9 cellular contexts compared by ENCODE assay signal in genomic region chr1:169546087-169546995, GRCh38. TPM values are rescaled to one million over a fixed set of nuclear protein-coding genes. Genes with fewer than 3 reads are reported as not detected.
DNase-seq lines count a peak whose midpoint lies in the region; ATAC-seq and TF ChIP-seq lines count a peak whose summit lies in the region.
"Had no signal": no experiment of that assay in that cellular context is flagged by ENCODE, and none has a peak within 500 bp of the region (broad histone marks: within the 10 kb centered on the region; RNA-seq: fewer than 3 reads in every experiment).

No MANE protein-coding gene starts in this region.

- WGBS in IMR-90 (ENCODE audit: extremely low coverage in 2 of 2, insufficient read length in 1 of 2), 2 experiments: 0% methylated on average over 1 of the region's 15 CpGs; no CpG with 5 or more reads in 1 of the 2 experiments
- no CpG with 5 or more reads among the region's 15 CpGs for WGBS in trophoblast cell (ENCODE audit: extremely low coverage, insufficient coverage, insufficient read length)

- no peak overlapping the region for H3K27ac Mint-ChIP-seq in activated naive CD4-positive, alpha-beta T cell treated with anti-CD3 and anti-CD28 coated beads, Interleukin-2, amount 10 ng/mL, durations not matched to agents 7 days and 5 days
- no peak overlapping the region for H3K27ac Mint-ChIP-seq in glutamatergic neuron (ENCODE audit: unreplicated experiment)
- H3K27ac Mint-ChIP-seq: IgD-negative memory B cell had no signal

- no peaks in the 10 kb centered on the region for H3F3A ChIP-seq in PC-3 (ENCODE audit: low read length, unreplicated experiment)

- intact Hi-C loops in IMR-90 (cut with micrococcal nuclease): loop anchor here (1.0 to 5.0 kb wide), 4 partner anchors 61 to 943 kb away; partner anchors contain the start of genes BLZF1, NME7 and SLC19A2
- intact Hi-C loops in PC-3 (cut with micrococcal nuclease): loop anchor here (1.0 to 5.0 kb wide), 5 partner anchors 29 to 436 kb away; partner anchors contain the start of genes BLZF1, NME7 and SLC19A2

- H4K8ac ChIP-seq in IMR-90 (ENCODE audit: low read depth in 2 of 2, low read length in 2 of 2): no peak overlapping the region
- no peak overlapping the region for H4K8ac ChIP-seq in trophoblast cell (ENCODE audit: low read depth, low read length)

- H2BK5ac ChIP-seq in IMR-90 (ENCODE audit: low read depth, low read length, poor library complexity, severe bottlenecking): no peak overlapping the region
- no peak overlapping the region for H2BK5ac ChIP-seq in trophoblast cell (ENCODE audit: low read depth, low read length, poor library complexity)

- H3K4me1 Mint-ChIP-seq in activated naive CD4-positive, alpha-beta T cell treated with anti-CD3 and anti-CD28 coated beads, Interleukin-2, amount 10 ng/mL, durations not matched to agents 7 days and 5 days: no peaks in the 10 kb centered on the region
- no peaks in the 10 kb centered on the region for H3K4me1 Mint-ChIP-seq in glutamatergic neuron (ENCODE audit: low read depth, unreplicated experiment)

- peak; percentile 79 for TF ChIP-seq RAD21 in IMR-90 (IDR thresholded peaks at IDR 0.05; ENCODE audit: low read length)

- ATAC-seq in GM18909 (IDR thresholded peaks at IDR 0.05; ENCODE audit: poor library complexity, unreplicated experiment): peak; percentile 69
- ATAC-seq in IMR-90 (ENCODE audit: low read depth): peak; percentile 96
- peak; percentile 79 for ATAC-seq in PC-3
- no peak for ATAC-seq in GM19452 (IDR thresholded peaks at IDR 0.05; ENCODE audit: unreplicated experiment)

- H3K36me3 Mint-ChIP-seq in activated naive CD4-positive, alpha-beta T cell treated with anti-CD3 and anti-CD28 coated beads, Interleukin-2, amount 10 ng/mL, durations not matched to agents 7 days and 5 days: peaks cover 6% of the 10 kb centered on the region
- no peaks in the 10 kb centered on the region for H3K36me3 Mint-ChIP-seq in glutamatergic neuron (ENCODE audit: unreplicated experiment)
- H3K36me3 Mint-ChIP-seq: IgD-negative memory B cell had no signal

- H4K5ac ChIP-seq in IMR-90 (ENCODE audit: low read depth, low read length): no peak overlapping the region

- CTCF ChIA-PET in IMR-90 (lab: Yijun Ruan, JAX): interaction anchor here (0.6 to 1.8 kb wide), 15 partner anchors 12 to 1425 kb away, joined by 3 to 9 read pairs (median 4); no protein-coding TSS in a partner anchor
- CTCF ChIA-PET in PC-3 (lab: Charles Lee): interaction anchor here (0.5 to 0.6 kb wide), 5 partner anchors 32 to 80 kb away, joined by 3 to 9 read pairs (median 4); partner anchors contain the start of gene SLC19A2
- CTCF ChIA-PET in activated naive CD4-positive, alpha-beta T cell treated with anti-CD3 and anti-CD28 coated beads, Interleukin-2, amount 10 ng/mL, durations not matched to agents 7 days and 5 days (lab: Charles Lee): interaction anchor here (0.6 to 3.6 kb wide), 29 partner anchors 9 to 1203 kb away, joined by 3 to 24 read pairs (median 4); partner anchors contain the start of genes BLZF1, CCDC181 and NME7

- TF ChIP-seq POLR2A in IMR-90 (IDR thresholded peaks at IDR 0.05; ENCODE audit: low read depth, low read length): no peak

- peak in 8 of 14 donors; percentile 1 to 33 (median 10) for DNase-seq in C1 segment of cervical spinal cord (lab: John Stamatoyannopoulos, UW)
- DNase-seq in IMR-90: peak; percentile 79
- peak; percentile 90 for DNase-seq in PC-3
- DNase-seq in activated naive CD4-positive, alpha-beta T cell treated with anti-CD3 and anti-CD28 coated beads, Interleukin-2, amount 10 ng/mL, durations not matched to agents 7 days and 5 days: peak; percentile 68
- DNase-seq in glutamatergic neuron: peak; percentile 33
- peak; percentile 43 to 89 for DNase-seq in trophoblast cell

- H4K20me1 ChIP-seq in IMR-90 (ENCODE audit: insufficient read depth, low read length): no peaks in the 10 kb centered on the region
- no peaks in the 10 kb centered on the region for H4K20me1 ChIP-seq in PC-3 (ENCODE audit: low read length)

- TF ChIP-seq CTCF in IMR-90 (conservative IDR thresholded peaks at IDR 0.05; ENCODE audit: low read depth, low read length) (peak; percentile 82), PC-3 (conservative IDR thresholded peaks at IDR 0.05; ENCODE audit: low read depth, low read length) (peak; percentile 94), glutamatergic neuron (IDR thresholded peaks at IDR 0.05; ENCODE audit: partially characterized antibody, unreplicated experiment) (peak; percentile 74)

- H4K91ac ChIP-seq in IMR-90 (ENCODE audit: insufficient read depth, low read depth, low read length): no peak overlapping the region
- no peak overlapping the region for H4K91ac ChIP-seq in trophoblast cell (ENCODE audit: low read depth, low read length)

- no peak overlapping the region for H2AFZ ChIP-seq in IMR-90 (replicated peaks; ENCODE audit: low read length, poor library complexity)
- H2AFZ ChIP-seq in PC-3 (ENCODE audit: low read length): no peak overlapping the region
- no peak overlapping the region for H2AFZ ChIP-seq in trophoblast cell (ENCODE audit: insufficient read depth, low read length, poor library complexity)

- H3K4me1 ChIP-seq in IMR-90 (ENCODE audit: control insufficient read depth, insufficient read depth, low read length): no peaks in the 10 kb centered on the region
- H3K4me1 ChIP-seq in PC-3 (ENCODE audit: insufficient read depth, low read length): no peaks in the 10 kb centered on the region
- no peaks in the 10 kb centered on the region for H3K4me1 ChIP-seq in trophoblast cell (ENCODE audit: control insufficient read depth in 1 of 2, insufficient read depth in 2 of 2, low read length in 2 of 2)

- no peak overlapping the region for H3K27ac ChIP-seq in IMR-90 (ENCODE audit: insufficient read depth, low read length)
- H3K27ac ChIP-seq in PC-3 (ENCODE audit: low read length): no peak overlapping the region
- H3K27ac ChIP-seq in trophoblast cell (ENCODE audit: low read depth, low read length): no peak overlapping the region

- H3K27me3 ChIP-seq in IMR-90 (ENCODE audit: control insufficient read depth, insufficient read depth, low read length): peaks cover 12% of the 10 kb centered on the region; the same call in 1 of the 2 replicates
- no peaks in the 10 kb centered on the region for H3K27me3 ChIP-seq in PC-3 (ENCODE audit: low read length)
- H3K27me3 ChIP-seq in trophoblast cell (ENCODE audit: insufficient read depth, low read length): no peaks in the 10 kb centered on the region

- H3K27me3 Mint-ChIP-seq in activated naive CD4-positive, alpha-beta T cell treated with anti-CD3 and anti-CD28 coated beads, Interleukin-2, amount 10 ng/mL, durations not matched to agents 7 days and 5 days: no peaks in the 10 kb centered on the region
- no peaks in the 10 kb centered on the region for H3K27me3 Mint-ChIP-seq in glutamatergic neuron (ENCODE audit: unreplicated experiment)

- H2BK12ac ChIP-seq in trophoblast cell (ENCODE audit: low read length): no peak overlapping the region

- H2BK120ac ChIP-seq in IMR-90 (ENCODE audit: low read depth, low read length): no peak overlapping the region
- no peak overlapping the region for H2BK120ac ChIP-seq in trophoblast cell (ENCODE audit: insufficient read depth, low read length, poor library complexity)

- H2BK15ac ChIP-seq in IMR-90 (ENCODE audit: low read depth, low read length): no peak overlapping the region

- H3K14ac ChIP-seq in IMR-90 (replicated peaks; ENCODE audit: low read depth, low read length) (no peak overlapping the region), trophoblast cell (ENCODE audit: low read length) (no peak overlapping the region)

- H3K9me2 ChIP-seq in PC-3 (replicated peaks; ENCODE audit: low read length): no peaks in the 10 kb centered on the region

- H2AK9ac ChIP-seq in IMR-90 (replicated peaks; ENCODE audit: low read depth, low read length, poor library complexity): no peak overlapping the region

- H3K9me3 ChIP-seq in IMR-90 (ENCODE audit: control insufficient read depth, insufficient read depth, low read length) (no peaks in the 10 kb centered on the region), PC-3 (ENCODE audit: low read length) (no peaks in the 10 kb centered on the region), trophoblast cell (ENCODE audit: insufficient read depth, low read depth, low read length) (no peaks in the 10 kb centered on the region)

- no peaks in the 10 kb centered on the region for H3K9me1 ChIP-seq in IMR-90 (ENCODE audit: insufficient read depth, low read length)

- H2BK20ac ChIP-seq in IMR-90 (ENCODE audit: low read depth, low read length): no peak overlapping the region

- H3K4ac ChIP-seq in IMR-90 (ENCODE audit: low read depth, low read length) (no peak overlapping the region), trophoblast cell (ENCODE audit: low read depth, low read length) (no peak overlapping the region)

- H3K79me2 ChIP-seq in PC-3 (ENCODE audit: low read length) (no peaks in the 10 kb centered on the region), trophoblast cell (ENCODE audit: control insufficient read depth, insufficient read depth, low read length, poor library complexity) (no peaks in the 10 kb centered on the region)

- H3K36me3 ChIP-seq in IMR-90 (ENCODE audit: control insufficient read depth, insufficient read depth, low read length): no peaks in the 10 kb centered on the region
- no peaks in the 10 kb centered on the region for H3K36me3 ChIP-seq in PC-3 (ENCODE audit: low read depth, low read length)
- H3K36me3 ChIP-seq in trophoblast cell (ENCODE audit: control insufficient read depth in 1 of 2, insufficient read depth in 2 of 2, low read length in 2 of 2): no peaks in the 10 kb centered on the region

- H3K56ac ChIP-seq in IMR-90 (ENCODE audit: extremely low read depth, insufficient read depth, low read length): no peak overlapping the region

- H3K18ac ChIP-seq in IMR-90 (ENCODE audit: low read depth, low read length) (no peak overlapping the region), trophoblast cell (ENCODE audit: low read length) (no peak overlapping the region)

- H3K4me2 ChIP-seq in IMR-90 (ENCODE audit: low read depth, low read length) (no peak overlapping the region), PC-3 (ENCODE audit: low read length) (no peak overlapping the region), trophoblast cell (ENCODE audit: low read length) (no peak overlapping the region)

- BruUV-seq in IMR-90 (replicated peaks; lab: Mats Ljungman, UMichigan): no TSS peak
- no TSS peak for BruUV-seq in PC-3 (replicated peaks; lab: Mats Ljungman, UMichigan)

- POLR2A ChIA-PET in IMR-90 (lab: Charles Lee; ENCODE audit: unreplicated experiment) (no interaction called here), PC-3 (lab: Charles Lee; ENCODE audit: unreplicated experiment) (no interaction called here)

- no peak overlapping the region for H4K12ac ChIP-seq in trophoblast cell (ENCODE audit: low read depth, low read length)

- no peak overlapping the region for H3K4me3 Mint-ChIP-seq in activated naive CD4-positive, alpha-beta T cell treated with anti-CD3 and anti-CD28 coated beads, Interleukin-2, amount 10 ng/mL, durations not matched to agents 7 days and 5 days
- no peak overlapping the region for H3K4me3 Mint-ChIP-seq in glutamatergic neuron (ENCODE audit: unreplicated experiment)
- H3K4me3 Mint-ChIP-seq: IgD-negative memory B cell had no signal

- H3K9ac ChIP-seq in IMR-90 (ENCODE audit: low read depth, low read length) (no peak overlapping the region), PC-3 (ENCODE audit: low read length) (no peak overlapping the region), trophoblast cell (ENCODE audit: low read length) (no peak overlapping the region)

- in situ Hi-C loops in IMR-90 (cut with MboI; ENCODE audit: low sequenced_read_pairs): loop anchor here (10.0 kb wide), 1 partner anchor 942 kb away; no protein-coding TSS in a partner anchor

- H3K23ac ChIP-seq in IMR-90 (ENCODE audit: low read depth, low read length) (no peak overlapping the region), trophoblast cell (ENCODE audit: low read length) (no peak overlapping the region)

- H3K79me1 ChIP-seq in IMR-90 (ENCODE audit: low read depth in 1 of 2, low read length in 2 of 2) (no peaks in the 10 kb centered on the region), trophoblast cell (ENCODE audit: low read length) (no peaks in the 10 kb centered on the region)

- dilution Hi-C loops in IMR-90 (cut with HindIII; ENCODE audit: low sequenced_read_pairs, unreplicated experiment): no loop called here

- H3K4me3 ChIP-seq in IMR-90 (ENCODE audit: insufficient read depth, low read depth, low read length) (no peak overlapping the region), PC-3 (ENCODE audit: low read length) (no peak overlapping the region), trophoblast cell (ENCODE audit: low read depth, low read length) (no peak overlapping the region)

- no peak overlapping the region for H2AK5ac ChIP-seq in IMR-90 (ENCODE audit: low read depth, low read length)
- H2AK5ac ChIP-seq in trophoblast cell (ENCODE audit: low read length): no peak overlapping the region

- H3K9me3 Mint-ChIP-seq in activated naive CD4-positive, alpha-beta T cell treated with anti-CD3 and anti-CD28 coated beads, Interleukin-2, amount 10 ng/mL, durations not matched to agents 7 days and 5 days: no peaks in the 10 kb centered on the region
- no peaks in the 10 kb centered on the region for H3K9me3 Mint-ChIP-seq in glutamatergic neuron (ENCODE audit: unreplicated experiment)
- H3K9me3 Mint-ChIP-seq: IgD-negative memory B cell had no signal

RNA-seq across cellular contexts. Expression of gene F5, which starts 39.9 kb away (rescaled TPM):
- not detected in 2 replicates for total RNA-seq in IMR-90 (2012; rRNA removed)
- not detected in 2 replicates for polyA plus RNA-seq in IMR-90 (2012; rRNA removed)
- polyA plus RNA-seq in IMR-90 (2012; cell fraction: cytosol; rRNA removed): not detected in 2 replicates
- polyA plus RNA-seq in IMR-90 (2012; cell fraction: nucleus; rRNA removed; ENCODE audit: low replicate concordance): not detected in 2 replicates
- total RNA-seq in PC-3 (2014; rRNA removed): not detected in 2 replicates
- not detected for total RNA-seq in glutamatergic neuron (ENCODE audit: unreplicated experiment)
- polyA plus RNA-seq in trophoblast cell (2013): 0.53 and 0.57 TPM in 2 replicates

Comparison
In these comparisons a context has a peak if more than half of its experiments do, and no peak if none do; other contexts are left out.
1. DNase-seq: peak in every context shown above with its lines; median percentile 90 in PC-3; 79 in IMR-90; 68 in activated naive CD4-positive, alpha-beta T cell treated with anti-CD3 and anti-CD28 coated beads, Interleukin-2, amount 10 ng/mL, durations not matched to agents 7 days and 5 days; 66 in trophoblast cell; 33 in glutamatergic neuron; 10 in C1 segment of cervical spinal cord.